Comparison of ENCODE assay signal across 18 cellular contexts in genomic region chr3:185685231-185686035, GRCh38.
"Had no signal": no experiment of that assay in that cellular context is flagged by ENCODE, and none has a peak within 500 bp of the region (broad histone marks: within the 10 kb centered on the region; RNA-seq: fewer than 3 reads in every experiment).

No MANE protein-coding gene starts in this region.

- H3K27ac Mint-ChIP-seq: activated B cell treated with CpG ODN at 0.5 μM for 24 hours; activated CD4-positive, alpha-beta T cell treated with anti-CD3 and anti-CD28 coated beads, Interleukin-2, amount 10 ng/mL, durations not matched to agents 7 days and 5 days; endodermal cell; memory B cell; nephron had no signal

- DNase-seq: activated B cell treated with CpG ODN at 0.5 μM for 24 hours; activated CD4-positive, alpha-beta T cell treated with anti-CD3 and anti-CD28 coated beads, Interleukin-2, amount 10 ng/mL, durations not matched to agents 7 days and 5 days; activated naive CD4-positive, alpha-beta T cell treated with anti-CD3 and anti-CD28 coated beads, Interleukin-2, amount 50 U/mL, for 16 hours; activated T-cell treated with anti-CD3 and anti-CD28 coated beads, Interleukin-2, amount 50 U/mL, for 1 hour; amniotic stem cell; brain microvascular endothelial cell; cerebellar nuclear complex; dermis blood vessel endothelial cell; endodermal cell; foreskin keratinocyte; head of caudate nucleus; left lung; occipital lobe; stimulated activated CD4-positive, alpha-beta T cell treated with anti-CD3 and anti-CD28 coated beads, Interleukin-4, amount 100 ng/mL, for 4 hours; stomach; uterus had no signal

- H3K4me3 Mint-ChIP-seq: activated B cell treated with CpG ODN at 0.5 μM for 24 hours; activated CD4-positive, alpha-beta T cell treated with anti-CD3 and anti-CD28 coated beads, Interleukin-2, amount 10 ng/mL, durations not matched to agents 7 days and 5 days; endodermal cell; memory B cell; nephron had no signal

- H3K36me3 Mint-ChIP-seq: memory B cell had no signal

- ATAC-seq: foreskin keratinocyte, left lung had no signal

- H3K4me3 ChIP-seq: left lung, stomach, uterus had no signal

- H3K9me3 Mint-ChIP-seq: activated CD4-positive, alpha-beta T cell treated with anti-CD3 and anti-CD28 coated beads, Interleukin-2, amount 10 ng/mL, durations not matched to agents 7 days and 5 days had no signal

- H3K4me1 Mint-ChIP-seq: activated B cell treated with CpG ODN at 0.5 μM for 24 hours; activated CD4-positive, alpha-beta T cell treated with anti-CD3 and anti-CD28 coated beads, Interleukin-2, amount 10 ng/mL, durations not matched to agents 7 days and 5 days; endodermal cell; memory B cell had no signal
